In genomic region chr22:27467039-27467438, GRCh38 we compare ENCODE assay signal across 19 cellular contexts.
DNase-seq lines count a peak whose midpoint lies in the region; ATAC-seq and TF ChIP-seq lines count a peak whose summit lies in the region.
"Had no signal": no experiment of that assay in that cellular context is flagged by ENCODE, and none has a peak within 500 bp of the region (broad histone marks: within the 10 kb centered on the region; RNA-seq: fewer than 3 reads in every experiment).

No MANE protein-coding gene starts in this region.

- H3K4me1 Mint-ChIP-seq in neural crest cell, result peaks cover 21% of the 10 kb centered on the region
- H3K4me1 Mint-ChIP-seq in stimulated activated effector memory CD8-positive, alpha-beta T cell treated with anti-CD3 and anti-CD28 coated beads, Interleukin-12 subunit alpha, Interleukin-12 subunit beta, amount 100 ng/mL, for 72 hours, result no peaks in the 10 kb centered on the region

- peak overlapping the region; percentile 75 for H3K27ac Mint-ChIP-seq in neural crest cell (ENCODE audit: unreplicated experiment)
- no peak overlapping the region for H3K27ac Mint-ChIP-seq in stimulated activated effector memory CD8-positive, alpha-beta T cell treated with anti-CD3 and anti-CD28 coated beads, Interleukin-12 subunit alpha, Interleukin-12 subunit beta, amount 100 ng/mL, for 72 hours
- H3K27ac Mint-ChIP-seq: CD8-positive, alpha-beta T cell; HFFc6 had no signal

- peak; percentile 34 for DNase-seq in AG10803 (ENCODE audit: low read depth)
- no peak for DNase-seq in esophagus squamous epithelium (lab: John Stamatoyannopoulos, UW)
- DNase-seq in neural crest cell (ENCODE audit: low read depth, low spot score), result no peak
- DNase-seq in suprapubic skin (ENCODE audit: low spot score in 2 of 2), result no peak
- no peak for DNase-seq in stimulated activated effector memory CD8-positive, alpha-beta T cell treated with anti-CD3 and anti-CD28 coated beads, Interleukin-12 subunit alpha, Interleukin-12 subunit beta, amount 100 ng/mL, for 72 hours (ENCODE audit: low spot score in 2 of 2)
- DNase-seq in NCI-H82 (lab: John Stamatoyannopoulos, UW), result no peak
- no peak for DNase-seq in NK-92 treated with Interleukin-12 subunit alpha and Interleukin-12 subunit beta, amount 100 ng/mL, for 24 hours (lab: John Stamatoyannopoulos, UW)
- DNase-seq: Calu3; CD8-positive, alpha-beta T cell; DMS79 treated with DMSO at 0.1 percent for 48 hours; GF-D8; GOT3; H7; HFFc6 had no signal

- H3K36me3 Mint-ChIP-seq in neural crest cell (ENCODE audit: low read depth), result no peaks in the 10 kb centered on the region
- H3K36me3 Mint-ChIP-seq in stimulated activated effector memory CD8-positive, alpha-beta T cell treated with anti-CD3 and anti-CD28 coated beads, Interleukin-12 subunit alpha, Interleukin-12 subunit beta, amount 100 ng/mL, for 72 hours, result no peaks in the 10 kb centered on the region
- H3K36me3 Mint-ChIP-seq: CD8-positive, alpha-beta T cell had no signal

- TF ChIP-seq POLR2A in esophagus squamous epithelium (IDR thresholded peaks at IDR 0.05) (no peak), suprapubic skin (IDR thresholded peaks at IDR 0.05) (no peak)

- no peak overlapping the region for H3K4me3 Mint-ChIP-seq in neural crest cell
- H3K4me3 Mint-ChIP-seq in stimulated activated effector memory CD8-positive, alpha-beta T cell treated with anti-CD3 and anti-CD28 coated beads, Interleukin-12 subunit alpha, Interleukin-12 subunit beta, amount 100 ng/mL, for 72 hours, result no peak overlapping the region
- H3K4me3 Mint-ChIP-seq: CD8-positive, alpha-beta T cell; HFFc6 had no signal

- no peaks in the 10 kb centered on the region for H3K9me3 ChIP-seq in esophagus squamous epithelium
- no peaks in the 10 kb centered on the region for H3K9me3 ChIP-seq in suprapubic skin
- H3K9me3 ChIP-seq: A549, BLaER1 had no signal

- no peak for TF ChIP-seq EP300 in suprapubic skin (IDR thresholded peaks at IDR 0.05)

- no peaks in the 10 kb centered on the region for H3K9me3 Mint-ChIP-seq in neural crest cell
- peaks cover 3% of the 10 kb centered on the region for H3K9me3 Mint-ChIP-seq in stimulated activated effector memory CD8-positive, alpha-beta T cell treated with anti-CD3 and anti-CD28 coated beads, Interleukin-12 subunit alpha, Interleukin-12 subunit beta, amount 100 ng/mL, for 72 hours
- H3K9me3 Mint-ChIP-seq: CD8-positive, alpha-beta T cell; HFFc6 had no signal

- H3K4me1 ChIP-seq in esophagus squamous epithelium (peaks cover 0 to 42% (median 19%) of the 10 kb centered on the region in 3 donors), suprapubic skin (peaks cover 23% of the 10 kb centered on the region)
- H3K4me1 ChIP-seq: BLaER1 had no signal

- H3K36me3 ChIP-seq in esophagus squamous epithelium (no peaks in the 10 kb centered on the region), suprapubic skin (no peaks in the 10 kb centered on the region)
- H3K36me3 ChIP-seq: BLaER1 had no signal

- WGBS in esophagus squamous epithelium, 2 donors, result 50% methylated on average over 1 of the region's 2 CpGs; no CpG with 5 or more reads in 1 of the 2 donors
- 80% methylated on average over 1 of the region's 2 CpGs for WGBS in suprapubic skin

- no peak for TF ChIP-seq CTCF in AG10803 (conservative IDR thresholded peaks at IDR 0.05; ENCODE audit: low read length)
- TF ChIP-seq CTCF in esophagus squamous epithelium (IDR thresholded peaks at IDR 0.05), result no peak
- TF ChIP-seq CTCF in neural crest cell (conservative IDR thresholded peaks at IDR 0.05), result no peak
- TF ChIP-seq CTCF in suprapubic skin (IDR thresholded peaks at IDR 0.05), result no peak

- ATAC-seq in stimulated activated effector memory CD8-positive, alpha-beta T cell treated with anti-CD3 and anti-CD28 coated beads, Interleukin-12 subunit alpha, Interleukin-12 subunit beta, amount 100 ng/mL, for 72 hours, result no peak
- ATAC-seq: A549; CD8-positive, alpha-beta T cell; HCT116; HepG2 had no signal

- H3K4me3 ChIP-seq in AG10803 (ENCODE audit: low read length) (no peak overlapping the region), esophagus squamous epithelium (no peak overlapping the region), suprapubic skin (no peak overlapping the region)
- H3K4me3 ChIP-seq: A549, BLaER1 had no signal

- H3K27ac ChIP-seq in esophagus squamous epithelium (peak overlapping the region; percentile 21 to 81 (median 72)), suprapubic skin (peak overlapping the region; percentile 73)
- H3K27ac ChIP-seq: 22Rv1, A549, BLaER1 had no signal

- peaks cover 9% of the 10 kb centered on the region for H3K27me3 Mint-ChIP-seq in neural crest cell (ENCODE audit: low read depth)

- H3K27me3 ChIP-seq in esophagus squamous epithelium (peaks cover 0 to 19% (median 0%) of the 10 kb centered on the region in 4 donors), suprapubic skin (no peaks in the 10 kb centered on the region)
- H3K27me3 ChIP-seq: BLaER1 had no signal

- intact Hi-C loops in esophagus squamous epithelium (cut with DNase I), result no loop called here
